In the genomic region with DNA sequence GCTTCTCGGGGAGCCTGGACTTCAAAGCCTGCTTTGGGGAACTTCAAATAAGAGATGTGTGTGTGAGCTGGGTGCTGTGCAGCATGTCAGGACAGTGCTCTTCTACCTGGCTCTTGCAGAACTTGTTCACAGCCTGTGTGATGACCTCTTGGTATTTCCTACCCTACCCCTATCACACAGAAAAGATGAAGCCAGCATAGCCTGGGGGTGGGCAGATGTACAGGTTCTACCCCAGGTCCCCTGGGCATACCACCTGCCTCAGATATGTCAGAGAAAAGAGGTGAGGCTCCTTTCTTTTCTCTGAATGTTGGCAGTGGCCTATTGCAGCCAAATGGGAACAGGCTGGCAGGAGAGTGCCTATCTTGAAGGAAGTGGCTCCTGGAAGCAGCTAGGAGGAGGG, we compare ENCODE assay signal across 7 cellular contexts.
"Had no signal": no experiment of that assay in that cellular context is flagged by ENCODE, and none has a peak within 500 bp of the region (broad histone marks: within the 10 kb centered on the region; RNA-seq: fewer than 3 reads in every experiment).

No MANE protein-coding gene starts in this region.

- H3K27ac Mint-ChIP-seq: IgD-negative memory B cell had no signal

- H3K27me3 Mint-ChIP-seq: IgD-negative memory B cell had no signal

- ATAC-seq: HepG2, K562 had no signal

- H3K36me3 Mint-ChIP-seq: IgD-negative memory B cell had no signal

- H3K4me3 Mint-ChIP-seq: IgD-negative memory B cell had no signal

- H3K4me1 Mint-ChIP-seq: IgD-negative memory B cell had no signal

- H3K4me3 ChIP-seq: K562 had no signal

- H3K27ac ChIP-seq: HL-60 had no signal

- DNase-seq: IMR-90, KBM-7, KG1 had no signal
